ENCODE assay signal across 8 cellular contexts in the genomic region with DNA sequence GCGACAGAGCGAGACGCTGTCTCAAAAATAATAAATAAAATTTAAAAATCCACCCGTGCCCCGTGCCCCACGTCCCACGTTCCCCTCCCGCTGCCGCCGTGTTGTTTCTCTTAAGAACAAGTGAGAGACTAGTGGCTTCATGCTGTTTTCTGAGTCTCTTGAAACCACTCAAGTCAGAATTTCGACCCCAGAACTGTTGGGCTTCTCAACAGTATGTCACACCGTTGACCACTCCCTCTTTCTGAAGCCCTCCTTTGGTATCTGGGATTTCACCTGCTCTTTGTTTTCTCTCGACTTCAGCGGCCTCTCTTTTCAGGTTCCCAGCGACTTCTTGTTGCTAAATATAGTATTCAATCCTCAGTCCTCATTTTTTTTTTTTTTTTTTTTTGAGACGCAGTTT. TPM values are rescaled to one million over a fixed set of nuclear protein-coding genes. Genes with fewer than 3 reads are reported as not detected.
A peak's percentile ranks its signal among the peaks of the same experiment; 100 is the strongest.
DNase-seq lines count a peak whose midpoint lies in the region; ATAC-seq and TF ChIP-seq lines count a peak whose summit lies in the region.

No MANE protein-coding gene starts in this region.

- intact Hi-C loops in Panc1 (cut with micrococcal nuclease; ENCODE audit: unreplicated experiment) (no loop called here), esophagus muscularis mucosa (cut with DNase I) (no loop called here), psoas muscle (cut with DNase I) (no loop called here)

- H3K27me3 ChIP-seq in Panc1 (ENCODE audit: control insufficient read depth, insufficient read depth, low read length), result no peaks in the 10 kb centered on the region
- no peaks in the 10 kb centered on the region for H3K27me3 ChIP-seq in esophagus muscularis mucosa
- H3K27me3 ChIP-seq in psoas muscle (ENCODE audit: insufficient read depth in 3 of 3, low read length in 2 of 3), result no peaks in the 10 kb centered on the region

- no TSS peak for BruUV-seq in Panc1 (replicated peaks; lab: Mats Ljungman, UMichigan)

- in situ Hi-C loops in Panc1 (cut with HindIII; ENCODE audit: low pct_unique_long_range_greater_than_20kb, low sequenced_read_pairs), result no loop called here

- POLR2A ChIA-PET in Panc1 (lab: Charles Lee), result no interaction called here

- DNase-seq in Panc1 (ENCODE audit: low read depth, low spot score) (no peak), esophagus muscularis mucosa (ENCODE audit: extremely low spot score) (no peak), psoas muscle (no peak), T1000 (lab: John Stamatoyannopoulos, UW) (no peak), SIG-M5 (lab: John Stamatoyannopoulos, UW) (no peak)
- DNase-seq in stimulated activated CD4-positive, alpha-beta T cell treated with anti-CD3 and anti-CD28 coated beads, Interleukin-12 subunit alpha, Interleukin-12 subunit beta, amount 100 ng/mL, for 4 hours, result no peak

- CTCF ChIA-PET in Panc1 (lab: Charles Lee), result no interaction called here

- TF ChIP-seq CTCF in Panc1 (IDR thresholded peaks at IDR 0.05) (no peak), esophagus muscularis mucosa (IDR thresholded peaks at IDR 0.05) (no peak), psoas muscle (IDR thresholded peaks at IDR 0.05) (no peak)

- peak overlapping the region; percentile 80; the same call in 1 of the 2 replicates for H3K9ac ChIP-seq in ES-I3 (ENCODE audit: low read depth, low read length)

- WGBS in esophagus muscularis mucosa, result 39% methylated on average over 16 of the region's 16 CpGs
- 48 to 53% (median 52%) methylated on average over 16 of the region's 16 CpGs for WGBS in psoas muscle, 3 donors

- H3K4me3 ChIP-seq in Panc1 (ENCODE audit: low read depth in 2 of 2, low read length in 2 of 2) (peak overlapping the region; percentile 79 to 80), esophagus muscularis mucosa (peak overlapping the region; percentile 73 to 85 (median 80)), psoas muscle (peak overlapping the region; percentile 83)

- TF ChIP-seq EP300 in esophagus muscularis mucosa (IDR thresholded peaks at IDR 0.05), result no peak

- H3K36me3 ChIP-seq in ES-I3 (ENCODE audit: insufficient read depth, low read length) (peaks cover 8% of the 10 kb centered on the region; the same call in 1 of the 2 replicates), Panc1 (ENCODE audit: control insufficient read depth, insufficient read depth, low read length) (peaks cover 5% of the 10 kb centered on the region; the same call in 1 of the 2 replicates), esophagus muscularis mucosa (peaks cover 19 to 28% (median 21%) of the 10 kb centered on the region in 4 donors), psoas muscle (ENCODE audit: insufficient read depth in 1 of 2, low read depth in 1 of 2) (peaks cover 0 to 27% of the 10 kb centered on the region in 2 donors)

- H3K9me3 ChIP-seq in ES-I3 (ENCODE audit: control insufficient read depth, insufficient read depth, low read length) (no peaks in the 10 kb centered on the region), Panc1 (ENCODE audit: control insufficient read depth, insufficient read depth, low read depth, low read length) (no peaks in the 10 kb centered on the region), esophagus muscularis mucosa (no peaks in the 10 kb centered on the region), psoas muscle (no peaks in the 10 kb centered on the region)

- peak overlapping the region; percentile 63; the same call in 1 of the 2 replicates for H3K27ac ChIP-seq in Panc1 (ENCODE audit: low read length)
- peak overlapping the region; percentile 87 to 92 (median 91) for H3K27ac ChIP-seq in esophagus muscularis mucosa (replicated peaks in 1 of 4)
- H3K27ac ChIP-seq in psoas muscle, result peak overlapping the region; percentile 95

- no peak for TF ChIP-seq POLR2A in esophagus muscularis mucosa (IDR thresholded peaks at IDR 0.05; ENCODE audit: low read depth)

- no peak for ATAC-seq in Panc1
- no peak for ATAC-seq in psoas muscle
- ATAC-seq in HG03520 (IDR thresholded peaks at IDR 0.05; ENCODE audit: unreplicated experiment), result no peak

- H3K4me1 ChIP-seq in ES-I3 (ENCODE audit: insufficient read depth, low read length) (no peaks in the 10 kb centered on the region), Panc1 (ENCODE audit: control insufficient read depth, insufficient read depth, low read length) (no peaks in the 10 kb centered on the region), esophagus muscularis mucosa (peaks cover 8 to 22% (median 18%) of the 10 kb centered on the region in 4 donors), psoas muscle (no peaks in the 10 kb centered on the region)

RNA-seq across cellular contexts. Expression of a gene that starts 1.0 kb away (rescaled TPM):
- 40.0 TPM for total RNA-seq in Panc1 (2021; ENCODE audit: unreplicated experiment)
- polyA plus RNA-seq in Panc1 (2012; ENCODE audit: insufficient read length), result 39.3 TPM
- total RNA-seq in esophagus muscularis mucosa, result 10 to 100 TPM; 16.9 to 34.3 (median 24.7) TPM
- total RNA-seq in psoas muscle, result 10 to 100 TPM; 19.3 to 31.6 (median 21.6) TPM
- polyA plus RNA-seq in psoas muscle, result 10 to 100 TPM; 15.6 to 24.7 (median 17.4) TPM

RNA-seq across cellular contexts. Expression of a gene that starts 24.7 kb away (rescaled TPM):
- 66.0 TPM for total RNA-seq in Panc1 (2021; ENCODE audit: unreplicated experiment)
- polyA plus RNA-seq in Panc1 (2012; ENCODE audit: insufficient read length), result 101 TPM
- 10 to 100 TPM; 22.4 to 40.8 (median 29.3) TPM for total RNA-seq in esophagus muscularis mucosa
- total RNA-seq in psoas muscle, result 10 to 100 TPM in 3 of 4 donors, 1 to 10 TPM in 1; 6.9 to 13.0 (median 11.6) TPM
- 10 to 100 TPM; 16.8 to 53.5 (median 26.0) TPM for polyA plus RNA-seq in psoas muscle

RNA-seq across cellular contexts. Expression of a gene that starts 34.2 kb away (rescaled TPM):
- total RNA-seq in Panc1 (2021; ENCODE audit: unreplicated experiment) (not detected), esophagus muscularis mucosa (under 1 TPM; 0.26 to 0.99 (median 0.55) TPM), psoas muscle (under 1 TPM; 0.13 to 0.24 (median 0.20) TPM)
- 0.17 TPM for polyA plus RNA-seq in Panc1 (2012; ENCODE audit: insufficient read length)
- under 1 TPM; 0.07 to 0.32 (median 0.14) TPM for polyA plus RNA-seq in psoas muscle

RNA-seq across cellular contexts. Expression of a gene that starts 37.0 kb away (rescaled TPM):
- 60.6 TPM for total RNA-seq in Panc1 (2021; ENCODE audit: unreplicated experiment)
- 73.2 TPM for polyA plus RNA-seq in Panc1 (2012; ENCODE audit: insufficient read length)
- total RNA-seq in esophagus muscularis mucosa, result 10 to 100 TPM; 13.7 to 33.7 (median 26.2) TPM
- total RNA-seq in psoas muscle, result 1 to 10 TPM; 2.4 to 5.4 (median 3.3) TPM
- polyA plus RNA-seq in psoas muscle, result 1 to 10 TPM; 3.6 to 5.8 (median 4.0) TPM
